Comparison of ENCODE assay signal across 8 cellular contexts in the genomic region with DNA sequence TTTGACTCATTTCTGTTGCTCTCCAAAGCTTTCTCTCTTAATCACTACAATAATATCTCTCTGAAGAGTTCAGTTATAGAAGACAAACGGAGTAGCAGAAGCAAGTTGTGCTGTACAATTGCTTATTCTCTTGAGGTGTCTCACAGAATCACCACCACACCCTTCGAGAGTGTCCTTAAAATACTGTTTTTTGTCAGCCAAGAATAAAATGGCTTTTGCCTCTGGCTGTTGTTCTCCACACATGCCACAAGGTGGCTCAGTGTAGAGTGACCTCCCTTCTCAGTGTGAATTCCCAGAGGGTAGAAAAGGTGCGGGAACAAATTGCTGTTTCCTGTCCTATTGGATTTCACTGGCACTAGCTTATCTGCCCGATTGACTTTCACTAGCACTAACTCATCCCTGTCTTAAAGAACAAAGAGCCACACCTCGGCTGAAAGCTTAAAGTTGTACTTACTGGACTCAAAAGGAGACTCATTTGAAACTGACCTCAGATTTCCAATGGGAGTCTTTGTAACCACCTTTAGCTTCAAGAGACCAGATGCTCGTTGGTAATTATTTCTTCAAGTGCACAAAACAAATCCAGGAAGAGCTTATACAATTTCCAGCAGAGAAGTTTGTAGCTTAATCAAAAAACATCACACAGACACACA.
A peak's percentile ranks its signal among the peaks of the same experiment; 100 is the strongest.
DNase-seq lines count a peak whose midpoint lies in the region; ATAC-seq lines count a peak whose summit lies in the region.

No MANE protein-coding gene starts in this region.

- ATAC-seq in GM18508 (IDR thresholded peaks at IDR 0.05; ENCODE audit: insufficient read depth, unreplicated experiment) (peak; percentile 61), HG03280 (IDR thresholded peaks at IDR 0.05; ENCODE audit: unreplicated experiment) (peak; percentile 55)

- in situ Hi-C loops in ACHN (cut with HindIII; ENCODE audit: low pct_ligation_motif_present, low pct_unique_long_range_greater_than_20kb, low sequenced_read_pairs) = no loop called here

- DNase-seq in ACHN (peak; percentile 35), NCI-H774 (lab: John Stamatoyannopoulos, UW) (peak; percentile 34), activated T-cell treated with anti-CD3 and anti-CD28 coated beads for 48 hours (ENCODE audit: low read depth) (peak; percentile 17), foreskin melanocyte (peak; percentile 26), pons (ENCODE audit: low spot score) (peak; percentile 52), AG08395 (ENCODE audit: low spot score) (no peak)
